ENCODE assay signal across 1 cellular context in the genomic region with DNA sequence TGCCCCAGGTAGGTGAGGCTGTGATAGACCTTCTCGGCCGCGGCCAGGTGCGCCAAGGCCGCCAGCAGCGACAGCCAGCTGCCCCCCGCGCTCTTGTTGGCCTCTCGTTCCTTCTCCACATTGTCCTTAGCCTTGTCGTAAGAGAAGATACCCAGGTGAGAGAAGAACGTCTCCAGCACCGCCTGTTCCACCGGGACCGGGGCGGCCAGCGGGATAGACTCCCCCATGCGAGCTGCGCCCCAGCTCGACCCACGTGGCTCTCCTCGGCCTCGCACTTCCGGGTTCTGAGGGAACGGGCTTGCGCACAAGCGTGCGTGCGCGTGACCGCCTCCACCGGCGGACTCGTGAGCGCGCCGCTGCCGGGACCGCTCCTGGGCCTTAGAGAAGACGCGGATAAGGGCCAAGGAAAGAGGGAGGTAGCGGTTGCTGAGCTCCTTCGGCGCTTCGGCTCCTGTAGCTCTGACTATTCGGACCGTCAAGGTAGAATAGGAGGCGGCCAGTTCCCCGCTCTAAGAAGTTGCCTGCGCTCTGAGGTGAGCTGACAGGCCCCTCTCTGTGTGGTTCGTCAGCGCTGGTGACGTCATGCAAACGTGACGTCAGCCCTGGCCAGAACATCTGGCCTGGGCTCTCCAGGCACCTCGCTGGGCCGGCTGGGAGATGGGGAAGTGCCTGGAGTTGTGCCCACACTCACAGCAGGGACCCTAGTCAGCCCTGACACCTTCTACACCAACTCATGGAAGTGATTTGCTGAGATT.
TF ChIP-seq lines count a peak whose summit lies in the region.

Gene KICS2, minus strand, starts transcription at position 286 of the 755 bp plus-strand sequence. Its CDS starts 59 bp downstream, at position 227.

TF ChIP-seq in HepG2, 621 proteins besides CTCF, POLR2A, EP300 and RAD21 (continued from another document):
- TF ChIP-seq, protein P1, sequence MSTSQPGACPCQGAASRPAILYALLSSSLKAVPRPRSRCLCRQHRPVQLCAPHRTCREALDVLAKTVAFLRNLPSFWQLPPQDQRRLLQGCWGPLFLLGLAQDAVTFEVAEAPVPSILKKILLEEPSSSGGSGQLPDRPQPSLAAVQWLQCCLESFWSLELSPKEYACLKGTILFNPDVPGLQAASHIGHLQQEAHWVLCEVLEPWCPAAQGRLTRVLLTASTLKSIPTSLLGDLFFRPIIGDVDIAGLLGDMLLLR (CRISPR knock-in tag; IDR thresholded peaks at IDR 0.05): peak; percentile 100; the same call in 1 of the 2 replicates
- TF ChIP-seq TP53 (CRISPR knock-in tag; conservative IDR thresholded peaks at IDR 0.05) (no peak), ZNF274 (CRISPR knock-in tag; IDR thresholded peaks at IDR 0.05) (peak; percentile 85; the same call in 1 of the 2 replicates), TOPORS (CRISPR knock-in tag; IDR thresholded peaks at IDR 0.05) (peak; percentile 93), SP140L (CRISPR knock-in tag; IDR thresholded peaks at IDR 0.05; ENCODE audit: borderline replicate concordance) (no peak), ZNF292 (CRISPR knock-in tag; IDR thresholded peaks at IDR 0.05; ENCODE audit: borderline replicate concordance, low read depth) (peak; percentile 39; the same call in 1 of the 2 replicates), HCFC1 (IDR thresholded peaks at IDR 0.05; ENCODE audit: low read depth, low read length) (no peak; the same call in 1 of the 2 replicates), ZSCAN22 (CRISPR knock-in tag; IDR thresholded peaks at IDR 0.05) (no peak), ARNT (IDR thresholded peaks at IDR 0.05) (no peak), CENPBD1 (CRISPR knock-in tag; IDR thresholded peaks at IDR 0.05; ENCODE audit: borderline replicate concordance, low read depth) (no peak), ZNF441 (CRISPR knock-in tag; IDR thresholded peaks at IDR 0.05; ENCODE audit: borderline replicate concordance) (peak; percentile 72)
- TF ChIP-seq, protein P2, sequence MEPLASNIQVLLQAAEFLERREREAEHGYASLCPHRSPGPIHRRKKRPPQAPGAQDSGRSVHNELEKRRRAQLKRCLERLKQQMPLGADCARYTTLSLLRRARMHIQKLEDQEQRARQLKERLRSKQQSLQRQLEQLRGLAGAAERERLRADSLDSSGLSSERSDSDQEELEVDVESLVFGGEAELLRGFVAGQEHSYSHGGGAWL (CRISPR knock-in tag; IDR thresholded peaks at IDR 0.05): peak; percentile 99
- TF ChIP-seq, protein P3, sequence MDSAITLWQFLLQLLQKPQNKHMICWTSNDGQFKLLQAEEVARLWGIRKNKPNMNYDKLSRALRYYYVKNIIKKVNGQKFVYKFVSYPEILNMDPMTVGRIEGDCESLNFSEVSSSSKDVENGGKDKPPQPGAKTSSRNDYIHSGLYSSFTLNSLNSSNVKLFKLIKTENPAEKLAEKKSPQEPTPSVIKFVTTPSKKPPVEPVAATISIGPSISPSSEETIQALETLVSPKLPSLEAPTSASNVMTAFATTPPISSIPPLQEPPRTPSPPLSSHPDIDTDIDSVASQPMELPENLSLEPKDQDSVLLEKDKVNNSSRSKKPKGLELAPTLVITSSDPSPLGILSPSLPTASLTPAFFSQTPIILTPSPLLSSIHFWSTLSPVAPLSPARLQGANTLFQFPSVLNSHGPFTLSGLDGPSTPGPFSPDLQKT (CRISPR knock-in tag; IDR thresholded peaks at IDR 0.05; ENCODE audit: borderline replicate concordance): peak; percentile 69; the same call in 1 of the 2 replicates
